Comparison of ENCODE assay signal across 9 cellular contexts in genomic region chr7:18064242-18064838, GRCh38. TPM values are rescaled to one million over a fixed set of nuclear protein-coding genes. Genes with fewer than 3 reads are reported as not detected.
DNase-seq lines count a peak whose midpoint lies in the region; ATAC-seq and TF ChIP-seq lines count a peak whose summit lies in the region.
"Had no signal": no experiment of that assay in that cellular context is flagged by ENCODE, and none has a peak within 500 bp of the region (broad histone marks: within the 10 kb centered on the region; RNA-seq: fewer than 3 reads in every experiment).

No MANE protein-coding gene starts in this region.

- peak; percentile 20 for DNase-seq in SKM-1 treated with dmso at 0.1 percent for 144 hours (lab: John Stamatoyannopoulos, UW; ENCODE audit: unreplicated experiment)
- DNase-seq in SKM-1 (lab: John Stamatoyannopoulos, UW; ENCODE audit: unreplicated experiment): no peak
- DNase-seq in NCI-H226: peak; percentile 28
- DNase-seq in fibroblast of lung (ENCODE audit: low read depth in 2 of 2): no peak
- peak; percentile 41 for DNase-seq in transverse colon
- DNase-seq in H7: no peak
- no peak for DNase-seq in hippocampal formation (lab: John Stamatoyannopoulos, UW)

- H3K4me1 ChIP-seq in fibroblast of lung (ENCODE audit: control insufficient read depth, extremely low read depth, insufficient read depth, low read length) (no peaks in the 10 kb centered on the region), transverse colon (no peaks in the 10 kb centered on the region)

- H3K4me3 ChIP-seq in fibroblast of lung (replicated peaks in 1 of 4; ENCODE audit: control extremely low read depth in 1 of 4, insufficient read depth in 1 of 4, low read depth in 3 of 4, low read length in 4 of 4): no peak overlapping the region
- no peak overlapping the region for H3K4me3 ChIP-seq in transverse colon
- H3K4me3 ChIP-seq in H7 (ENCODE audit: insufficient read depth, low read depth, low read length): no peak overlapping the region
- H3K4me3 ChIP-seq: skin epidermis had no signal

- intact Hi-C loops in transverse colon (cut with DNase I; ENCODE audit: low total_unique reads): no loop called here

- no peaks in the 10 kb centered on the region for H3K9me3 ChIP-seq in fibroblast of lung (ENCODE audit: control insufficient read depth, insufficient read depth, low read depth, low read length)
- H3K9me3 ChIP-seq in transverse colon: no peaks in the 10 kb centered on the region

- no peak overlapping the region for H2AFZ ChIP-seq in fibroblast of lung (ENCODE audit: low read length)

- no peak for TF ChIP-seq EP300 in transverse colon (IDR thresholded peaks at IDR 0.05; ENCODE audit: low read depth)

- no peaks in the 10 kb centered on the region for H3K79me2 ChIP-seq in fibroblast of lung (ENCODE audit: control insufficient read depth, insufficient read depth, low read length)

- H3K27me3 ChIP-seq in fibroblast of lung (ENCODE audit: control insufficient read depth, insufficient read depth, low read length): no peaks in the 10 kb centered on the region
- no peaks in the 10 kb centered on the region for H3K27me3 ChIP-seq in transverse colon
- no peaks in the 10 kb centered on the region for H3K27me3 ChIP-seq in H7 (ENCODE audit: control insufficient read depth, insufficient read depth, low read length)

- H3K27ac ChIP-seq in fibroblast of lung (ENCODE audit: insufficient read depth, low read length): no peak overlapping the region
- H3K27ac ChIP-seq in transverse colon: no peak overlapping the region
- H3K27ac ChIP-seq: skin epidermis had no signal

- TF ChIP-seq CTCF in fibroblast of lung (conservative IDR thresholded peaks at IDR 0.05 in 1 of 2, IDR thresholded peaks at IDR 0.05 in 1 of 2; ENCODE audit: low read depth in 1 of 2, low read length in 2 of 2) (peak; percentile 41 to 63), transverse colon (IDR thresholded peaks at IDR 0.05) (peak; percentile 38 to 62 (median 43))

- 88 to 97% methylated on average over 5 to 6 of the region's 6 CpGs for WGBS in transverse colon (ENCODE audit: low coverage in 1 of 2), 2 donors

- H4K20me1 ChIP-seq in fibroblast of lung (ENCODE audit: control insufficient read depth, extremely low read depth, insufficient read depth, low read length): no peaks in the 10 kb centered on the region

- no peak overlapping the region for H3K9ac ChIP-seq in fibroblast of lung (ENCODE audit: insufficient read depth, low read length)

- ATAC-seq in GM21529 (IDR thresholded peaks at IDR 0.05; ENCODE audit: unreplicated experiment): peak; percentile 71

- in situ Hi-C loops in transverse colon (cut with MboI; ENCODE audit: low pct_ligation_motif_present in 1 of 4, low pct_unique_long_range_greater_than_20kb in 1 of 4, low sequenced_read_pairs in 3 of 4): no loop called here

- no peaks in the 10 kb centered on the region for H3K36me3 ChIP-seq in fibroblast of lung (ENCODE audit: control insufficient read depth, insufficient read depth, low read length)
- H3K36me3 ChIP-seq in transverse colon: no peaks in the 10 kb centered on the region
- H3K36me3 ChIP-seq in H7 (replicated peaks; ENCODE audit: control insufficient read depth, insufficient read depth, low read length): no peaks in the 10 kb centered on the region

- H3K4me2 ChIP-seq in fibroblast of lung (ENCODE audit: extremely low read depth, insufficient read depth, low read length): no peak overlapping the region

- TF ChIP-seq POLR2A in transverse colon (IDR thresholded peaks at IDR 0.05): no peak

RNA-seq across cellular contexts. Expression of gene PRPS1L1, which starts 36.7 kb away (rescaled TPM):
- not detected in 2 replicates for total RNA-seq in fibroblast of lung
- polyA plus RNA-seq in fibroblast of lung: not detected in 2 replicates
- not detected in 2 replicates for polyA plus RNA-seq in fibroblast of lung (2012)
- polyA minus RNA-seq in fibroblast of lung (ENCODE audit: low replicate concordance): not detected in 2 replicates
- not detected for total RNA-seq in transverse colon
- not detected in 2 replicates for total RNA-seq in H7 (2014; rRNA removed; shearing (Covaris generic))

Comparison
In these comparisons a context has a peak if more than half of its experiments do, and no peak if none do; other contexts are left out.
1. DNase-seq: peak in SKM-1 treated with dmso at 0.1 percent for 144 hours (single experiment), NCI-H226 (single experiment) and transverse colon (single experiment); none in SKM-1 (single experiment), fibroblast of lung (0 of 2), H7 (single experiment) and hippocampal formation (0 of 2).